1 cellular context compared by ENCODE assay signal in the genomic region with DNA sequence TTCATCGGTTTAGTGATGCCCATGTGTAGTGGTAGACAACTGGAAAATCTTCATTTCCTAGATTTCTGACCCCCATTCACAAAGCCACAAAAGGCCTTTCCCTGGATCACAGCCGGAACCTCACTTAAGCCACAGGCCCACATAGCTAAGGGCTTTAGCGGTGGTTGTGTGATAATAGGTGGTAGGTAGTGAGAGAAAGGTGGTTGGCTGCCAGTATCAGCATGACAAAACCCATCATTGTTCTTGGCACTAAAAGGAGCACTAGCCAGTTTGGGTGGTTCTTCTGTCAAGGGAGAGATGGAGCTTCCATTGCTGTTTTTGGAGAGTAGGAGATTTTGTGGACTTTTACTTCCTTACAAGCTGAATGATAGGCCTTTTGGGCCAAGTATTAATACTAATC.
TF ChIP-seq lines count a peak whose summit lies in the region.

No MANE protein-coding gene starts in this region.

TF ChIP-seq in K562, 482 proteins besides CTCF, POLR2A, EP300 and RAD21:
- no peak for TF ChIP-seq HMG20A (CRISPR knock-in tag; conservative IDR thresholded peaks at IDR 0.05)
- TF ChIP-seq SETDB1 (IDR thresholded peaks at IDR 0.05; ENCODE audit: low read length) = no peak
- TF ChIP-seq EHMT2 (IDR thresholded peaks at IDR 0.05) = no peak
- no peak for TF ChIP-seq ZNF354B (CRISPR knock-in tag; IDR thresholded peaks at IDR 0.05)
- TF ChIP-seq CEBPB (tag; IDR thresholded peaks at IDR 0.05) = no peak
